Comparison of ENCODE assay signal across 22 cellular contexts in genomic region chr4:33998204-33998603, GRCh38.
DNase-seq lines count a peak whose midpoint lies in the region; ATAC-seq and TF ChIP-seq lines count a peak whose summit lies in the region.
"Had no signal": no experiment of that assay in that cellular context is flagged by ENCODE, and none has a peak within 500 bp of the region (broad histone marks: within the 10 kb centered on the region; RNA-seq: fewer than 3 reads in every experiment).

No MANE protein-coding gene starts in this region.

- no peak for TF ChIP-seq CTCF in fibroblast of the aortic adventitia (IDR thresholded peaks at IDR 0.05; ENCODE audit: insufficient read depth, low read length)
- no peak for TF ChIP-seq CTCF in left lung (IDR thresholded peaks at IDR 0.05)
- no peak for TF ChIP-seq CTCF in right atrium auricular region (IDR thresholded peaks at IDR 0.05)
- no peak for TF ChIP-seq CTCF in mucosa of descending colon (IDR thresholded peaks at IDR 0.05)

- DNase-seq in D341Med (ENCODE audit: low spot score), result peak; percentile 3
- DNase-seq in NCI-H146 treated with DMSO at 0.1 percent for 48 hours (lab: John Stamatoyannopoulos, UW; ENCODE audit: unreplicated experiment), result peak; percentile 34
- DNase-seq in NCI-H69 (lab: John Stamatoyannopoulos, UW), result peak; percentile 91
- DNase-seq in fibroblast of the aortic adventitia (ENCODE audit: low read depth), result peak; percentile 2
- DNase-seq in left lung, result no peak
- no peak for DNase-seq in right atrium auricular region (ENCODE audit: low spot score)
- no peak for DNase-seq in ecto neural progenitor cell (ENCODE audit: low spot score)
- DNase-seq in mucosa of descending colon, result no peak
- DNase-seq: activated CD8-positive, alpha-beta T cell treated with anti-CD3 and anti-CD28 coated beads for 36 hours; BE2C; Caco-2; H7; heart left ventricle; MM.1S; NCI-H2029; NCI-H526 treated with DMSO at 0.1 percent for 48 hours; T1000; upper lobe of right lung had no signal

- no peaks in the 10 kb centered on the region for H3K4me1 ChIP-seq in left lung
- H3K4me1 ChIP-seq in right atrium auricular region, result no peaks in the 10 kb centered on the region
- H3K4me1 ChIP-seq in mucosa of descending colon (ENCODE audit: low read depth), result no peaks in the 10 kb centered on the region
- H3K4me1 ChIP-seq: A549, BE2C, Caco-2, heart left ventricle, upper lobe of right lung had no signal

- H3K9me3 ChIP-seq in left lung (no peaks in the 10 kb centered on the region), right atrium auricular region (no peaks in the 10 kb centered on the region), mucosa of descending colon (peaks cover 31% of the 10 kb centered on the region)
- H3K9me3 ChIP-seq: A549, BE2C, Caco-2, heart left ventricle, upper lobe of right lung had no signal

- ATAC-seq in left lung (no peak), mucosa of descending colon (no peak)
- ATAC-seq: A549; activated CD8-positive, alpha-beta T cell treated with anti-CD3 and anti-CD28 coated beads for 36 hours; heart left ventricle; left lobe of liver; upper lobe of right lung had no signal

- H3K4me3 ChIP-seq in fibroblast of the aortic adventitia (ENCODE audit: low read depth, low read length), result no peak overlapping the region
- H3K4me3 ChIP-seq in left lung, result no peak overlapping the region
- no peak overlapping the region for H3K4me3 ChIP-seq in right atrium auricular region
- H3K4me3 ChIP-seq in mucosa of descending colon, result no peak overlapping the region
- H3K4me3 ChIP-seq: A549, coronary artery, heart left ventricle, upper lobe of right lung had no signal

- H3K36me3 ChIP-seq in left lung (no peaks in the 10 kb centered on the region), right atrium auricular region (no peaks in the 10 kb centered on the region), mucosa of descending colon (ENCODE audit: low read depth) (no peaks in the 10 kb centered on the region)
- H3K36me3 ChIP-seq: BE2C, heart left ventricle, upper lobe of right lung had no signal

- no peak overlapping the region for H3K27ac ChIP-seq in left lung
- H3K27ac ChIP-seq in right atrium auricular region, result no peak overlapping the region
- H3K27ac ChIP-seq: A549, coronary artery, heart left ventricle, HL-60, upper lobe of right lung had no signal

- no peaks in the 10 kb centered on the region for H3K27me3 ChIP-seq in left lung
- no peaks in the 10 kb centered on the region for H3K27me3 ChIP-seq in right atrium auricular region
- H3K27me3 ChIP-seq: BE2C, heart left ventricle, upper lobe of right lung had no signal

- intact Hi-C loops in left lung (cut with DNase I), result no loop called here
- intact Hi-C loops in mucosa of descending colon (cut with DNase I, micrococcal nuclease), result no loop called here

Comparison
In these comparisons a context has a peak if more than half of its experiments do, and no peak if none do; other contexts are left out.
1. DNase-seq: peak in D341Med (single experiment), NCI-H146 treated with DMSO at 0.1 percent for 48 hours (single experiment), NCI-H69 (single experiment) and fibroblast of the aortic adventitia (single experiment); none in left lung (0 of 2), right atrium auricular region (single experiment), ecto neural progenitor cell (single experiment) and mucosa of descending colon (0 of 3).